ENCODE assay signal across 1 cellular context in genomic region chr6:3372184-3372846, GRCh38.
TF ChIP-seq lines count a peak whose summit lies in the region.

No MANE protein-coding gene starts in this region.

TF ChIP-seq in H1, 55 proteins besides CTCF, POLR2A, EP300 and RAD21:
- TF ChIP-seq ASH2L (IDR thresholded peaks at IDR 0.05; ENCODE audit: low read length) (no peak), TEAD4 (IDR thresholded peaks at IDR 0.05; ENCODE audit: low read depth, low read length) (no peak), SP1 (IDR thresholded peaks at IDR 0.05; ENCODE audit: low read depth, low read length) (no peak), JUN (IDR thresholded peaks at IDR 0.05; ENCODE audit: low read depth, low read length) (no peak), BRCA1 (IDR thresholded peaks at IDR 0.05; ENCODE audit: low read depth, low read length) (no peak), MAX (IDR thresholded peaks at IDR 0.05) (peak; percentile 19; the same call in 1 of the 2 replicates)
